3 cellular contexts compared by ENCODE assay signal in genomic region chr6:148199584-148199983, GRCh38.
TF ChIP-seq lines count a peak whose summit lies in the region.

No MANE protein-coding gene starts in this region.

TF ChIP-seq in SK-N-SH, 30 proteins besides CTCF, POLR2A, EP300 and RAD21 (continued from another document):
- TF ChIP-seq TCF12 (IDR thresholded peaks at IDR 0.05) (no peak), POLR2AphosphoS5 (IDR thresholded peaks at IDR 0.05; ENCODE audit: low read depth, low read length) (no peak), ELF1 (IDR thresholded peaks at IDR 0.05) (no peak), IRF3 (IDR thresholded peaks at IDR 0.05; ENCODE audit: low read depth, low read length) (no peak), MAX (IDR thresholded peaks at IDR 0.05; ENCODE audit: low read depth) (no peak)

TF ChIP-seq in SK-N-SH treated with all-trans-retinoic acid at 6 μM for 48 hours, 23 proteins besides CTCF, POLR2A, EP300 and RAD21 (continued from another document):
- TF ChIP-seq TCF4 (CRISPR knock-in tag; IDR thresholded peaks at IDR 0.05; ENCODE audit: borderline replicate concordance) (no peak), PPARA (CRISPR knock-in tag; IDR thresholded peaks at IDR 0.05; ENCODE audit: borderline replicate concordance) (no peak), OSR1 (CRISPR knock-in tag; IDR thresholded peaks at IDR 0.05) (no peak)

TF ChIP-seq in K562, 482 proteins besides CTCF, POLR2A, EP300 and RAD21:
- no peak for TF ChIP-seq ESRRB (CRISPR knock-in tag; IDR thresholded peaks at IDR 0.05; ENCODE audit: borderline replicate concordance)
- TF ChIP-seq PHTF2 (CRISPR knock-in tag; IDR thresholded peaks at IDR 0.05): no peak
- no peak for TF ChIP-seq ZNF589 (CRISPR knock-in tag; IDR thresholded peaks at IDR 0.05; ENCODE audit: low read depth)
- no peak for TF ChIP-seq SIN3A (IDR thresholded peaks at IDR 0.05; ENCODE audit: borderline replicate concordance in 2 of 2, control insufficient read depth in 1 of 2, low read depth in 2 of 2, low read length in 2 of 2)
- 0 out of 2 replicates have a peak, but pooled peaks have one; percentile 39 for TF ChIP-seq ZBTB26 (CRISPR knock-in tag; IDR thresholded peaks at IDR 0.05)
- TF ChIP-seq THRB (CRISPR knock-in tag; conservative IDR thresholded peaks at IDR 0.05): peak; percentile 70; the same call in 1 of the 2 replicates
- no peak for TF ChIP-seq FOXA1 (IDR thresholded peaks at IDR 0.05; ENCODE audit: borderline replicate concordance)
- no peak for TF ChIP-seq CEBPG (CRISPR knock-in tag; IDR thresholded peaks at IDR 0.05)
- TF ChIP-seq CEBPG (tag; conservative IDR thresholded peaks at IDR 0.05 in 1 of 2, IDR thresholded peaks at IDR 0.05 in 1 of 2): no peak
- no peak for TF ChIP-seq MGA (IDR thresholded peaks at IDR 0.05)
- TF ChIP-seq HDAC1 (IDR thresholded peaks at IDR 0.05): 0 out of 4 replicates have a peak, but pooled peaks of 1 of the 2 experiments have one; percentile 25
- no peak for TF ChIP-seq NEUROD1 (IDR thresholded peaks at IDR 0.05; ENCODE audit: borderline replicate concordance, low read depth, low read length, partially characterized antibody)
- TF ChIP-seq ETS1 (conservative IDR thresholded peaks at IDR 0.05; ENCODE audit: control insufficient read depth, low read depth, low read length): no peak
- TF ChIP-seq E2F4 (CRISPR knock-in tag; IDR thresholded peaks at IDR 0.05; ENCODE audit: low read depth): no peak
- TF ChIP-seq FOXM1 (IDR thresholded peaks at IDR 0.05; ENCODE audit: low read depth): no peak
- no peak for TF ChIP-seq FOXM1 (CRISPR knock-in tag; IDR thresholded peaks at IDR 0.05; ENCODE audit: low read depth)
- TF ChIP-seq YBX1 (IDR thresholded peaks at IDR 0.05): 0 out of 2 replicates have a peak, but pooled peaks have one; percentile 20
- no peak for TF ChIP-seq SETDB1 (IDR thresholded peaks at IDR 0.05; ENCODE audit: low read length)
- TF ChIP-seq RFX5 (IDR thresholded peaks at IDR 0.05; ENCODE audit: low read depth, low read length): no peak
- TF ChIP-seq ZNF512 (tag; IDR thresholded peaks at IDR 0.05): peak; percentile 93
- TF ChIP-seq ARID3A (IDR thresholded peaks at IDR 0.05; ENCODE audit: borderline replicate concordance, low read depth, low read length): no peak
